In the genomic region with DNA sequence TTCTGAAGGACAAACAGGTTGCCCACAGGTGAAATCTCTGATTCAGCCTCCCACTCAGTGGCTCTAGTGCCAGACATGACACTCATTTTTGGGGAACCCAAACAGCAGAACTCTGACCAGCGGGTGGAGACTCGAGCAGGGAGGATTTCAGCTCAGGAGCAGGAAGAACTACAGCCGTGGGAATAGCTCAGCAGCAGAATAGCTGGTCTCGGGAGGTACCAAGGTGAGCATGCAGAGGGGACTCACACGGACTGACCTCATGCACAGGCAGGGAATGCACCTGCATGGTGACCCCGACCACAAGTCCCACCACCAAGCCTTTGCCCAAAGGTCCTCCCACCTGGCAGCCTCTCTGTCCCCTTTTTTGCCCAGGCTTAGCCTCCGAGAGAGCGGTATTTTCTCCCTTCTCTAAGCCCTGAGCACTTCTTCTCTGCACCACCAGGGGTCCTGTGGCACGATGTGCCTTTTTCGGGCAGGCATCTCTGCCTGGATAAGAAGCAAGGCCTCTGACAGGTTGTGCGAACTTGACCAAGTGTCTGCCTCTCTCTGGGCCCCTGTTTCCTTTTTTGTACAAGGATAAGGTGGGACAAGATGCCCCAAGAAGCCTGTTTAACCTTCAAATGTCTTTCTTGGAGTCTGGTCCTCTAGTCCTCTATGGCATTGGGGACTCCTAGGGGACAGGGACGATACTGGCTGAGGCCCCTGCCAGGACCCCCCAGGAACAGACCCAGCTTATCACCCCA, we compare ENCODE assay signal across 1 cellular context.
TF ChIP-seq lines count a peak whose summit lies in the region.

No MANE protein-coding gene starts in this region.

TF ChIP-seq in H1, 55 proteins besides CTCF, POLR2A, EP300 and RAD21:
- TF ChIP-seq JUN (IDR thresholded peaks at IDR 0.05; ENCODE audit: low read depth, low read length) (no peak), SIX5 (IDR thresholded peaks at IDR 0.05; ENCODE audit: low read depth, low read length) (no peak), GABPA (IDR thresholded peaks at IDR 0.05; ENCODE audit: borderline replicate concordance, insufficient read depth, low read length) (no peak; the same call in 1 of the 2 replicates), TEAD4 (IDR thresholded peaks at IDR 0.05; ENCODE audit: low read depth, low read length) (0 out of 2 replicates have a peak, but pooled peaks have one; percentile 25), RBBP5 (IDR thresholded peaks at IDR 0.05; ENCODE audit: borderline replicate concordance, low read depth, low read length) (peak; percentile 56; the same call in 1 of the 2 replicates), RFX5 (IDR thresholded peaks at IDR 0.05; ENCODE audit: borderline replicate concordance, low read depth, low read length) (no peak), CHD2 (IDR thresholded peaks at IDR 0.05; ENCODE audit: low read length) (peak; percentile 27; the same call in 1 of the 2 replicates), POLR2AphosphoS5 (IDR thresholded peaks at IDR 0.05; ENCODE audit: low read depth, low read length) (no peak), SIRT6 (IDR thresholded peaks at IDR 0.05; ENCODE audit: low read length) (no peak)
- TF ChIP-seq, protein P1, sequence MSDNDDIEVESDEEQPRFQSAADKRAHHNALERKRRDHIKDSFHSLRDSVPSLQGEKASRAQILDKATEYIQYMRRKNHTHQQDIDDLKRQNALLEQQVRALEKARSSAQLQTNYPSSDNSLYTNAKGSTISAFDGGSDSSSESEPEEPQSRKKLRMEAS (IDR thresholded peaks at IDR 0.05), result peak; percentile 54
